In genomic region chr4:139704915-139705485, GRCh38 we compare ENCODE assay signal across 1 cellular context.
TF ChIP-seq lines count a peak whose summit lies in the region.

No MANE protein-coding gene starts in this region.

TF ChIP-seq in GM23338, 12 proteins besides CTCF, POLR2A, EP300 and RAD21 (continued from another document):
- TF ChIP-seq ZNF462 (CRISPR knock-in tag; IDR thresholded peaks at IDR 0.05): no peak
- TF ChIP-seq POLR2AphosphoS5 (IDR thresholded peaks at IDR 0.05; ENCODE audit: low read depth): no peak
- TF ChIP-seq EZH2 (IDR thresholded peaks at IDR 0.05; ENCODE audit: low read depth, unreplicated experiment): no peak
- TF ChIP-seq CREB1 (CRISPR knock-in tag; IDR thresholded peaks at IDR 0.05; ENCODE audit: low read depth): no peak
- no peak for TF ChIP-seq REST (IDR thresholded peaks at IDR 0.05; ENCODE audit: unreplicated experiment)
- TF ChIP-seq NANOG (IDR thresholded peaks at IDR 0.05; ENCODE audit: borderline replicate concordance): no peak
- TF ChIP-seq STAT1 (IDR thresholded peaks at IDR 0.05; ENCODE audit: unreplicated experiment): no peak
- no peak for TF ChIP-seq ZNF331 (CRISPR knock-in tag; IDR thresholded peaks at IDR 0.05; ENCODE audit: low read depth)
- TF ChIP-seq EZH2phosphoT487 (IDR thresholded peaks at IDR 0.05; ENCODE audit: unreplicated experiment): no peak
